Comparison of ENCODE assay signal across 8 cellular contexts in genomic region chr9:14312721-14313377, GRCh38. TPM values are rescaled to one million over a fixed set of nuclear protein-coding genes. Genes with fewer than 3 reads are reported as not detected.
DNase-seq lines count a peak whose midpoint lies in the region; ATAC-seq, FAIRE-seq and TF ChIP-seq lines count a peak whose summit lies in the region.

No MANE protein-coding gene starts in this region.

- no peak overlapping the region for H2BK5ac ChIP-seq in IMR-90 (ENCODE audit: low read depth, low read length, poor library complexity, severe bottlenecking)

- CTCF ChIA-PET in IMR-90 (lab: Yijun Ruan, JAX) = no interaction called here
- CTCF ChIA-PET in HepG2 (lab: Yijun Ruan, JAX; ENCODE audit: low intra/inter-chr PET ratio, low total read pairs) = no interaction called here

- FAIRE-seq in HepG2 (lab: Jason Lieb, UNC) = no peak

- H3K79me1 ChIP-seq in IMR-90 (ENCODE audit: low read depth in 1 of 2, low read length in 2 of 2) = no peaks in the 10 kb centered on the region

- no peak overlapping the region for H4K8ac ChIP-seq in IMR-90 (ENCODE audit: low read depth in 2 of 2, low read length in 2 of 2)

- no peak overlapping the region for H4K5ac ChIP-seq in IMR-90 (ENCODE audit: low read depth, low read length)

- 0 out of 2 replicates have a peak overlapping the region, but pooled peaks have one; percentile 50 for H3K9ac ChIP-seq in IMR-90 (ENCODE audit: low read depth, low read length)
- H3K9ac ChIP-seq in HepG2 (ENCODE audit: insufficient read depth, low read depth, low read length) = peak overlapping the region; percentile 67
- H3K9ac ChIP-seq in MM.1S (ENCODE audit: low read length) = no peak overlapping the region

- intact Hi-C loops in IMR-90 (cut with micrococcal nuclease) (loop anchor here (10.0 kb wide), 1 partner anchor 378 kb away; no protein-coding TSS in a partner anchor), HepG2 (cut with micrococcal nuclease; ENCODE audit: unreplicated experiment) (no loop called here), thyroid gland (cut with DNase I) (loop anchor here (5.0 to 10.0 kb wide), 3 partner anchors 34 to 288 kb away; no protein-coding TSS in a partner anchor)

- H3K14ac ChIP-seq in IMR-90 (replicated peaks; ENCODE audit: low read depth, low read length) = no peak overlapping the region

- H3K4me1 ChIP-seq in IMR-90 (ENCODE audit: control insufficient read depth, insufficient read depth, low read length) (no peaks in the 10 kb centered on the region; the same call in 1 of the 2 replicates), HepG2 (ENCODE audit: insufficient read depth, low read length) (peaks cover 29% of the 10 kb centered on the region; the same call in 1 of the 2 replicates), thyroid gland (peaks cover 7 to 18% of the 10 kb centered on the region in 2 donors), MM.1S (ENCODE audit: low read length) (0 out of 2 replicates have a peak, but pooled peaks cover 3% of the 10 kb centered on the region)

- in situ Hi-C loops in IMR-90 (cut with MboI; ENCODE audit: low sequenced_read_pairs) = no loop called here
- in situ Hi-C loops in HepG2 (cut with HindIII; ENCODE audit: extremely low pct_ligation_motif_present, low pct_unique_long_range_greater_than_20kb) = no loop called here

- H3K9me2 ChIP-seq in MM.1S (replicated peaks; ENCODE audit: insufficient read depth, low read length) = no peaks in the 10 kb centered on the region

- ATAC-seq in IMR-90 (ENCODE audit: low read depth) (no peak), HepG2 (peak; percentile 43), HG03469 (IDR thresholded peaks at IDR 0.05; ENCODE audit: unreplicated experiment) (no peak)

- TF ChIP-seq CTCF in C4-2B (conservative IDR thresholded peaks at IDR 0.05) (no peak), IMR-90 (conservative IDR thresholded peaks at IDR 0.05; ENCODE audit: low read depth, low read length) (no peak), HepG2 (CRISPR knock-in tag; IDR thresholded peaks at IDR 0.05) (no peak), thyroid gland (IDR thresholded peaks at IDR 0.05) (peak in 1 of 6 experiments; percentile 6), MM.1S (IDR thresholded peaks at IDR 0.05; ENCODE audit: low read length) (no peak)

- POLR2A ChIA-PET in IMR-90 (lab: Charles Lee; ENCODE audit: unreplicated experiment) = no interaction called here
- POLR2A ChIA-PET in HepG2 (lab: Yijun Ruan, JAX) = no interaction called here

- H3K36me3 ChIP-seq in IMR-90 (ENCODE audit: control insufficient read depth, insufficient read depth, low read length) (no peaks in the 10 kb centered on the region), HepG2 (replicated peaks in 1 of 2; ENCODE audit: control insufficient read depth in 1 of 2, insufficient read depth in 2 of 2, low read length in 2 of 2) (no peaks in the 10 kb centered on the region), thyroid gland (no peaks in the 10 kb centered on the region), MM.1S (replicated peaks; ENCODE audit: insufficient read depth, low read length) (no peaks in the 10 kb centered on the region)

- no peak overlapping the region for H3K23ac ChIP-seq in IMR-90 (ENCODE audit: low read depth, low read length)

- H4K20me1 ChIP-seq in IMR-90 (ENCODE audit: insufficient read depth, low read length) = no peaks in the 10 kb centered on the region
- no peaks in the 10 kb centered on the region for H4K20me1 ChIP-seq in HepG2 (ENCODE audit: insufficient read depth, low read length)
- H4K20me1 ChIP-seq in MM.1S (ENCODE audit: insufficient read depth, low read length) = no peaks in the 10 kb centered on the region

- H2AK9ac ChIP-seq in IMR-90 (replicated peaks; ENCODE audit: low read depth, low read length, poor library complexity) = no peak overlapping the region

- no peak overlapping the region for H2BK15ac ChIP-seq in IMR-90 (ENCODE audit: low read depth, low read length)

- no peak overlapping the region for H2BK120ac ChIP-seq in IMR-90 (ENCODE audit: low read depth, low read length)

- no peak overlapping the region for H3K56ac ChIP-seq in IMR-90 (ENCODE audit: extremely low read depth, insufficient read depth, low read length)

- H3K27me3 ChIP-seq in IMR-90 (ENCODE audit: control insufficient read depth, insufficient read depth, low read length) (peaks cover 65% of the 10 kb centered on the region), HepG2 (ENCODE audit: control insufficient read depth in 1 of 2, insufficient read depth in 2 of 2, low read length in 2 of 2) (no peaks in the 10 kb centered on the region; a peak in 1 of 5 replicates), thyroid gland (no peaks in the 10 kb centered on the region), MM.1S (replicated peaks; ENCODE audit: insufficient read depth, low read length) (peaks cover 13% of the 10 kb centered on the region; the same call in 1 of the 2 replicates)

- H3K9me3 ChIP-seq in IMR-90 (ENCODE audit: control insufficient read depth, insufficient read depth, low read length) (no peaks in the 10 kb centered on the region), HepG2 (ENCODE audit: low read length) (no peaks in the 10 kb centered on the region), thyroid gland (no peaks in the 10 kb centered on the region), MM.1S (replicated peaks; ENCODE audit: insufficient read depth, low read length) (no peaks in the 10 kb centered on the region)

- DNase-seq in IMR-90 (no peak), cerebellar cortex (ENCODE audit: low spot score) (peak; percentile 54), HepG2 (ENCODE audit: low spot score) (no peak), thyroid gland (peak; percentile 53 to 58), KG1 (lab: John Stamatoyannopoulos, UW) (no peak), MM.1S (no peak)

- no peaks in the 10 kb centered on the region for H3K9me1 ChIP-seq in IMR-90 (ENCODE audit: insufficient read depth, low read length)

- H3K4me3 ChIP-seq in IMR-90 (ENCODE audit: insufficient read depth, low read depth, low read length) (peak overlapping the region; percentile 30), HepG2 (replicated peaks in 1 of 3; ENCODE audit: insufficient read depth in 1 of 3, low read depth in 2 of 3, low read length in 3 of 3) (peak overlapping the region; percentile 72 to 80 (median 75)), thyroid gland (replicated peaks in 1 of 3) (peak overlapping the region; percentile 42 to 85 (median 72)), MM.1S (ENCODE audit: low read length) (no peak overlapping the region)

- no TSS peak for BruUV-seq in IMR-90 (replicated peaks; lab: Mats Ljungman, UMichigan)
- no TSS peak for BruUV-seq in HepG2 (replicated peaks; lab: Mats Ljungman, UMichigan)

- TF ChIP-seq EP300 in HepG2 (IDR thresholded peaks at IDR 0.05; ENCODE audit: low read depth in 2 of 2, low read length in 2 of 2) (no peak), HepG2 (CRISPR knock-in tag; IDR thresholded peaks at IDR 0.05; ENCODE audit: borderline replicate concordance) (no peak)

- peak overlapping the region; percentile 54 for H2AFZ ChIP-seq in IMR-90 (replicated peaks; ENCODE audit: low read length, poor library complexity)
- no peak overlapping the region for H2AFZ ChIP-seq in HepG2 (ENCODE audit: low read length)
- H2AFZ ChIP-seq in MM.1S (ENCODE audit: low read length) = no peak overlapping the region

- no peak overlapping the region for H2AK5ac ChIP-seq in IMR-90 (ENCODE audit: low read depth, low read length)

- H2BK20ac ChIP-seq in IMR-90 (ENCODE audit: low read depth, low read length) = no peak overlapping the region

- no peak overlapping the region for H3K18ac ChIP-seq in IMR-90 (ENCODE audit: low read depth, low read length)

- no peak overlapping the region for H3K4ac ChIP-seq in IMR-90 (ENCODE audit: low read depth, low read length)

- no peak overlapping the region for H4K91ac ChIP-seq in IMR-90 (ENCODE audit: insufficient read depth, low read depth, low read length)

- 1% methylated on average over 28 of the region's 56 CpGs; no CpG with 5 or more reads in 1 of the 2 experiments for WGBS in IMR-90 (ENCODE audit: extremely low coverage in 2 of 2, insufficient read length in 1 of 2), 2 experiments
- WGBS in HepG2 (ENCODE audit: low lambda C conversion rate) = 26% methylated on average over 11 of the region's 56 CpGs
- WGBS in thyroid gland, 2 donors = 1% methylated on average over 19 to 32 of the region's 56 CpGs

- peak overlapping the region; percentile 95 for H3K27ac ChIP-seq in C4-2B
- no peak overlapping the region for H3K27ac ChIP-seq in IMR-90 (ENCODE audit: insufficient read depth, low read length)
- H3K27ac ChIP-seq in HepG2 (ENCODE audit: extremely low read length, insufficient read depth, low read length) = peak overlapping the region; percentile 87
- peak overlapping the region; percentile 98 to 100 (median 98) for H3K27ac ChIP-seq in thyroid gland
- H3K27ac ChIP-seq in MM.1S (ENCODE audit: low read length) = no peak overlapping the region

- H3K4me2 ChIP-seq in IMR-90 (ENCODE audit: low read depth, low read length) (peak overlapping the region; percentile 75), HepG2 (ENCODE audit: low read depth, low read length) (peak overlapping the region; percentile 59), MM.1S (ENCODE audit: low read depth, low read length) (no peak overlapping the region)

- TF ChIP-seq RAD21 in IMR-90 (IDR thresholded peaks at IDR 0.05; ENCODE audit: low read length) (no peak), HepG2 (CRISPR knock-in tag; IDR thresholded peaks at IDR 0.05) (no peak)

- peaks cover 33% of the 10 kb centered on the region for H3K79me2 ChIP-seq in HepG2 (ENCODE audit: insufficient read depth, low read length)
- no peaks in the 10 kb centered on the region for H3K79me2 ChIP-seq in MM.1S (ENCODE audit: low read length)

- no peak for TF ChIP-seq POLR2A in IMR-90 (IDR thresholded peaks at IDR 0.05; ENCODE audit: low read depth, low read length)
- no peak for TF ChIP-seq POLR2A in HepG2 (IDR thresholded peaks at IDR 0.05; ENCODE audit: insufficient read depth in 1 of 2, low read depth in 2 of 2, low read length in 2 of 2)
- no peak for TF ChIP-seq POLR2A in thyroid gland (IDR thresholded peaks at IDR 0.05)

- dilution Hi-C loops in IMR-90 (cut with HindIII; ENCODE audit: low sequenced_read_pairs, unreplicated experiment) = no loop called here

- H3F3A ChIP-seq in MM.1S (ENCODE audit: insufficient read depth, low read length) = no peaks in the 10 kb centered on the region

RNA-seq across cellular contexts. Expression of gene NFIB, which starts 1.1 kb away (rescaled TPM):
- 2.0 and 2.2 TPM in 2 replicates for total RNA-seq in IMR-90 (2012; rRNA removed)
- 1.2 and 1.4 TPM in 2 replicates for polyA plus RNA-seq in IMR-90 (2012; rRNA removed)
- 0.55 and 0.99 TPM in 2 replicates for polyA plus RNA-seq in IMR-90 (2012; cell fraction: cytosol; rRNA removed)
- polyA plus RNA-seq in IMR-90 (2012; cell fraction: nucleus; rRNA removed; ENCODE audit: low replicate concordance) = 0.38 and 2.1 TPM in 2 replicates
- total RNA-seq in HepG2 (2016; rRNA removed; fragmentation: Illumina TruSeq; extraction: Trizol) = 2.4 and 4.6 TPM in 2 replicates
- 4.1 TPM in 2 replicates for total RNA-seq in HepG2 (2016; cell fraction: cytosol; rRNA removed; fragmentation: Illumina TruSeq; extraction: Trizol; ENCODE audit: low read depth)
- total RNA-seq in HepG2 (2016; cell fraction: insoluble cytoplasmic fraction; rRNA removed; fragmentation: Illumina TruSeq; extraction: Trizol) = 1.6 and 4.1 TPM in 2 replicates
- total RNA-seq in HepG2 (2016; cell fraction: membrane; rRNA removed; fragmentation: Illumina TruSeq; extraction: Trizol) = 1.4 and 1.6 TPM in 2 replicates
- 18.2 and 18.4 TPM in 2 replicates for total RNA-seq in HepG2 (2016; cell fraction: nucleus; rRNA removed; fragmentation: Illumina TruSeq; extraction: Trizol)
- polyA plus RNA-seq in HepG2 (2011; rRNA removed) = 0.98 and 1.4 TPM in 2 replicates
- 0.17 and 0.32 TPM in 2 replicates for polyA plus RNA-seq in HepG2 (2011; cell fraction: cytosol; rRNA removed)
- 3.9 and 4.5 TPM in 2 replicates for polyA plus RNA-seq in HepG2 (2011; cell fraction: nucleus; rRNA removed)
- polyA plus RNA-seq in HepG2 (2012) = 1.1 and 1.7 TPM in 2 replicates
- 0.20 TPM in 2 replicates for polyA plus RNA-seq in HepG2 (2016; cell fraction: cytosol; fragmentation: Illumina TruSeq; extraction: Trizol; ENCODE audit: low read depth)
- 1.4 and 1.7 TPM in 2 replicates for polyA plus RNA-seq in HepG2 (2016; cell fraction: insoluble cytoplasmic fraction; fragmentation: Illumina TruSeq; extraction: Trizol; ENCODE audit: low read depth)
- 0.31 and 0.49 TPM in 2 replicates for polyA plus RNA-seq in HepG2 (2016; cell fraction: membrane; fragmentation: Illumina TruSeq; extraction: Trizol; ENCODE audit: low read depth)
- 5.7 and 6.1 TPM in 2 replicates for polyA plus RNA-seq in HepG2 (2016; cell fraction: nucleus; fragmentation: Illumina TruSeq; extraction: Trizol; ENCODE audit: insufficient read depth, low read depth)
- polyA minus RNA-seq in HepG2 (2011; rRNA and poly(A)+ RNA removed; ENCODE audit: low replicate concordance) = 3.1 and 48.1 TPM in 2 replicates
- polyA minus RNA-seq in HepG2 (2011; cell fraction: cytosol; rRNA and poly(A)+ RNA removed) = 1.1 and 3.5 TPM in 2 replicates
- polyA minus RNA-seq in HepG2 (2011; cell fraction: nucleus; rRNA and poly(A)+ RNA removed) = 25.6 and 28.5 TPM in 2 replicates
- 100 to 1,000 TPM in 3 of 4 donors, 10 to 100 TPM in 1; 57.9 to 144 (median 125) TPM for total RNA-seq in thyroid gland

Comparison
In these comparisons a context has a peak if more than half of its experiments do, and no peak if none do; other contexts are left out.
1. H3K27ac ChIP-seq: peak in C4-2B (single experiment), HepG2 (single experiment) and thyroid gland (3 of 3); none in IMR-90 (single experiment) and MM.1S (single experiment).
2. DNase-seq: peak in cerebellar cortex (single experiment) and thyroid gland (2 of 2); none in IMR-90 (single experiment), HepG2 (single experiment), KG1 (single experiment) and MM.1S (single experiment).